In the genomic region with DNA sequence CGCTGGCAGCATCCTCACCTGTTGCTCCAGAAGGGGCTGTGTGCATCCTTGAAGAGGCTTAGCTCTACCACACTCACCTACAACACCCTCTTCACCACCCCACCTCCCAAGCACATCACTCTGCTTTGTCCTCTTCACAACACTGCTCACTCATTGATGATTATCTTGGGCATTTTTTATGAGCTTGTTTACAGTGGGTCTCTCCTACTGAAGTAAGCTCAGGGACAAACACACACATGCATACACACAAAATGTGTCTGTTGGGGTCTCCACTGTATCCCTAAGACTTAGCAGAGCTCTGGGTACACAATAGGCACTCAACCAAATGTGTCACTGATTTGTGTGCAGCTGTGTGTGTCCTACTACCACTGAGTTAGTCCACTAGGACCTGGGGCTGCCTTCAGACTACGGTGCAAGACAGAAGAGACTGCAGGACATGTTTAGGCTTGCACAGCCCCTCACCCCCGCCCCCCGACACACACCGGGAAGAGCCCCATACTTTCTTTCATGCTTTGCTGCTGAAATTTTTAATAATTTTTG, we compare ENCODE assay signal across 24 cellular contexts. TPM values are rescaled to one million over a fixed set of nuclear protein-coding genes. Genes with fewer than 3 reads are reported as not detected.
"Had no signal": no experiment of that assay in that cellular context is flagged by ENCODE, and none has a peak within 500 bp of the region (broad histone marks: within the 10 kb centered on the region; RNA-seq: fewer than 3 reads in every experiment).

No MANE protein-coding gene starts in this region.

- H3K4me3 Mint-ChIP-seq: effector memory CD8-positive, alpha-beta T cell; stimulated activated memory B cell treated with anti-CD40 and anti-IgM and Interleukin-4, amounts not matched to agents 10 μg/mL and 1 μg/mL and 100 μg/mL, for 72 hours had no signal

- H2AFZ ChIP-seq: parathyroid adenoma had no signal

- H3K9me3 Mint-ChIP-seq: stimulated activated memory B cell treated with anti-CD40 and anti-IgM and Interleukin-4, amounts not matched to agents 10 μg/mL and 1 μg/mL and 100 μg/mL, for 72 hours had no signal

- H3K79me2 ChIP-seq: parathyroid adenoma had no signal

- H3K27me3 Mint-ChIP-seq: stimulated activated memory B cell treated with anti-CD40 and anti-IgM and Interleukin-4, amounts not matched to agents 10 μg/mL and 1 μg/mL and 100 μg/mL, for 72 hours had no signal

- H3K4me3 ChIP-seq: left lung, upper lobe of left lung had no signal

- DNase-seq: cortex of kidney; effector memory CD8-positive, alpha-beta T cell; erythroblast; esophagus squamous epithelium; foreskin melanocyte; glutamatergic neuron; heart right ventricle; hippocampal formation; left cardiac atrium; left lung; mesenchymal stem cell; midbrain; naive thymus-derived CD4-positive, alpha-beta T cell; stimulated activated CD4-positive, alpha-beta T cell treated with anti-CD3 and anti-CD28 coated beads, Interleukin-4, amount 100 ng/mL, for 4 hours; stimulated activated naive CD8-positive, alpha-beta T cell treated with anti-CD3 and anti-CD28 coated beads, Interleukin-15, Interleukin-2, amounts not matched to agents 100 U/mL and 50 U/mL, for 24 hours; substantia nigra; testis; tibial artery; upper lobe of left lung had no signal

- H3K9ac ChIP-seq: parathyroid adenoma had no signal

- H3K36me3 ChIP-seq: esophagus squamous epithelium, heart right ventricle, left lung, neutrophil, tibial artery, upper lobe of left lung had no signal

- H3K27ac ChIP-seq: left lung, neutrophil, parathyroid adenoma, testis, upper lobe of left lung had no signal

- H3K27ac Mint-ChIP-seq: effector memory CD8-positive, alpha-beta T cell; naive thymus-derived CD4-positive, alpha-beta T cell; progenitor cell of endocrine pancreas; stimulated activated memory B cell treated with anti-CD40 and anti-IgM and Interleukin-4, amounts not matched to agents 10 μg/mL and 1 μg/mL and 100 μg/mL, for 72 hours had no signal

- H3K36me3 Mint-ChIP-seq: naive thymus-derived CD4-positive, alpha-beta T cell; stimulated activated memory B cell treated with anti-CD40 and anti-IgM and Interleukin-4, amounts not matched to agents 10 μg/mL and 1 μg/mL and 100 μg/mL, for 72 hours had no signal

- H3K9me3 ChIP-seq: esophagus squamous epithelium, heart right ventricle, left lung, neutrophil, testis, tibial artery, upper lobe of left lung had no signal

- H3K4me1 ChIP-seq: parathyroid adenoma, testis had no signal

- H3K4me1 Mint-ChIP-seq: stimulated activated memory B cell treated with anti-CD40 and anti-IgM and Interleukin-4, amounts not matched to agents 10 μg/mL and 1 μg/mL and 100 μg/mL, for 72 hours had no signal

- H3K27me3 ChIP-seq: esophagus squamous epithelium, testis, tibial artery had no signal

- ATAC-seq: effector memory CD8-positive, alpha-beta T cell; heart right ventricle; left cardiac atrium; left lung; naive thymus-derived CD4-positive, alpha-beta T cell; sciatic nerve; stimulated activated memory B cell treated with anti-CD40 and anti-IgM and Interleukin-4, amounts not matched to agents 10 μg/mL and 1 μg/mL and 100 μg/mL, for 72 hours; stimulated activated naive CD8-positive, alpha-beta T cell treated with anti-CD3 and anti-CD28 coated beads, Interleukin-15, Interleukin-2, amounts not matched to agents 100 U/mL and 50 U/mL, for 24 hours had no signal

RNA-seq across cellular contexts. Expression of gene GABRE, which starts 1.3 kb away (rescaled TPM):
- total RNA-seq: naive thymus-derived CD4-positive, alpha-beta T cell had no signal
- polyA plus RNA-seq: naive thymus-derived CD4-positive, alpha-beta T cell had no signal
